14 cellular contexts compared by ENCODE assay signal in genomic region chr3:145869958-145870357, GRCh38.
DNase-seq lines count a peak whose midpoint lies in the region; ATAC-seq and TF ChIP-seq lines count a peak whose summit lies in the region.
"Had no signal": no experiment of that assay in that cellular context is flagged by ENCODE, and none has a peak within 500 bp of the region (broad histone marks: within the 10 kb centered on the region; RNA-seq: fewer than 3 reads in every experiment).

No MANE protein-coding gene starts in this region.

- no peak for TF ChIP-seq CTCF in GM13977 (IDR thresholded peaks at IDR 0.05; ENCODE audit: extremely low read depth, insufficient read depth, missing control alignments)
- no peak for TF ChIP-seq CTCF in hepatocyte (IDR thresholded peaks at IDR 0.05; ENCODE audit: poor library complexity)
- TF ChIP-seq CTCF in OCI-LY7 (conservative IDR thresholded peaks at IDR 0.05; ENCODE audit: low read length), result no peak

- BruUV-seq in OCI-LY7 (replicated peaks; lab: Mats Ljungman, UMichigan), result no TSS peak

- no peak overlapping the region for H3K27ac ChIP-seq in hepatocyte
- H3K27ac ChIP-seq in OCI-LY7 (ENCODE audit: low read depth, low read length, poor library complexity, severe bottlenecking), result no peak overlapping the region
- H3K27ac ChIP-seq: uterus had no signal

- H4K20me1 ChIP-seq in hepatocyte (ENCODE audit: insufficient read depth, poor library complexity, severe bottlenecking) (no peaks in the 10 kb centered on the region), OCI-LY7 (ENCODE audit: insufficient read depth, low read length) (no peaks in the 10 kb centered on the region)

- ATAC-seq in GM19452 (IDR thresholded peaks at IDR 0.05; ENCODE audit: unreplicated experiment) (peak; percentile 75), HG02852 (IDR thresholded peaks at IDR 0.05; ENCODE audit: unreplicated experiment) (peak; percentile 80), HG03460 (IDR thresholded peaks at IDR 0.05; ENCODE audit: unreplicated experiment) (peak; percentile 82)
- no peak for ATAC-seq in stimulated activated naive CD8-positive, alpha-beta T cell treated with anti-CD3 and anti-CD28 coated beads, Interleukin-15, Interleukin-2, amounts not matched to agents 100 U/mL and 50 U/mL, for 24 hours
- ATAC-seq: Panc1 had no signal

- H3K27me3 ChIP-seq in hepatocyte, result no peaks in the 10 kb centered on the region
- H3K27me3 ChIP-seq: uterus had no signal

- H3K9me2 ChIP-seq in hepatocyte (replicated peaks; ENCODE audit: insufficient read depth), result no peaks in the 10 kb centered on the region
- no peaks in the 10 kb centered on the region for H3K9me2 ChIP-seq in OCI-LY7 (ENCODE audit: insufficient read depth, low read length)

- H3K36me3 ChIP-seq in hepatocyte (replicated peaks; ENCODE audit: insufficient read depth, low read depth) (no peaks in the 10 kb centered on the region), OCI-LY7 (ENCODE audit: insufficient read depth, low read length) (no peaks in the 10 kb centered on the region)
- H3K36me3 ChIP-seq: uterus had no signal

- H2AFZ ChIP-seq in hepatocyte, result no peak overlapping the region
- no peak overlapping the region for H2AFZ ChIP-seq in OCI-LY7 (ENCODE audit: low read length)

- POLR2A ChIA-PET in OCI-LY7 (lab: Charles Lee), result interaction anchor here (1.1 kb wide), 1 partner anchor 13 kb away, joined by 3 read pairs; no protein-coding TSS in a partner anchor

- H3K9me3 ChIP-seq in hepatocyte (ENCODE audit: low read depth) (no peaks in the 10 kb centered on the region), OCI-LY7 (ENCODE audit: low read length) (no peaks in the 10 kb centered on the region)

- peak; percentile 7 for DNase-seq in GM13977 (ENCODE audit: low spot score)
- no peak for DNase-seq in OCI-M2 (lab: John Stamatoyannopoulos, UW; ENCODE audit: unreplicated experiment)
- DNase-seq in hepatocyte (ENCODE audit: low spot score), result no peak
- DNase-seq in stimulated activated naive CD8-positive, alpha-beta T cell treated with anti-CD3 and anti-CD28 coated beads, Interleukin-15, Interleukin-2, amounts not matched to agents 100 U/mL and 50 U/mL, for 24 hours, result no peak
- no peak for DNase-seq in OCI-LY7 (ENCODE audit: low spot score)
- DNase-seq: activated CD8-positive, alpha-beta memory T cell treated with anti-CD3 and anti-CD28 coated beads for 24 hours; activated naive CD4-positive, alpha-beta T cell treated with anti-CD3 and anti-CD28 coated beads, Interleukin-2, amount 50 U/mL, for 16 hours; central memory CD4-positive, alpha-beta T cell; uterus had no signal

- CTCF ChIA-PET in OCI-LY7 (lab: Charles Lee; ENCODE audit: unreplicated experiment), result no interaction called here

- H3K4me1 ChIP-seq in hepatocyte (ENCODE audit: insufficient read depth) (no peaks in the 10 kb centered on the region), OCI-LY7 (ENCODE audit: insufficient read depth, low read length, poor library complexity, severe bottlenecking) (no peaks in the 10 kb centered on the region)
- H3K4me1 ChIP-seq: uterus had no signal

- intact Hi-C loops in OCI-LY7 (cut with micrococcal nuclease; ENCODE audit: unreplicated experiment), result loop anchor here (1.0 kb wide), 1 partner anchor 30 kb away; no protein-coding TSS in a partner anchor

- H3K79me2 ChIP-seq in hepatocyte, result no peaks in the 10 kb centered on the region
- no peaks in the 10 kb centered on the region for H3K79me2 ChIP-seq in OCI-LY7 (ENCODE audit: insufficient read depth, low read depth, low read length)

- H3K4me3 ChIP-seq in hepatocyte, result no peak overlapping the region
- H3K4me3 ChIP-seq in OCI-LY7 (ENCODE audit: low read depth, low read length, poor library complexity, severe bottlenecking), result no peak overlapping the region
- H3K4me3 ChIP-seq: lung, uterus had no signal

- in situ Hi-C loops in GM13977 (cut with MboI; ENCODE audit: low pct_unique_long_range_greater_than_20kb, low sequenced_read_pairs, unreplicated experiment), result no loop called here

- H3K4me2 ChIP-seq in hepatocyte (no peak overlapping the region), OCI-LY7 (ENCODE audit: low read length) (no peak overlapping the region)

- 61% methylated on average over 1 of the region's 1 CpG for WGBS in hepatocyte (ENCODE audit: low lambda C conversion rate, missing lambda C conversion rate)
